ENCODE assay signal across 1 cellular context in the genomic region with DNA sequence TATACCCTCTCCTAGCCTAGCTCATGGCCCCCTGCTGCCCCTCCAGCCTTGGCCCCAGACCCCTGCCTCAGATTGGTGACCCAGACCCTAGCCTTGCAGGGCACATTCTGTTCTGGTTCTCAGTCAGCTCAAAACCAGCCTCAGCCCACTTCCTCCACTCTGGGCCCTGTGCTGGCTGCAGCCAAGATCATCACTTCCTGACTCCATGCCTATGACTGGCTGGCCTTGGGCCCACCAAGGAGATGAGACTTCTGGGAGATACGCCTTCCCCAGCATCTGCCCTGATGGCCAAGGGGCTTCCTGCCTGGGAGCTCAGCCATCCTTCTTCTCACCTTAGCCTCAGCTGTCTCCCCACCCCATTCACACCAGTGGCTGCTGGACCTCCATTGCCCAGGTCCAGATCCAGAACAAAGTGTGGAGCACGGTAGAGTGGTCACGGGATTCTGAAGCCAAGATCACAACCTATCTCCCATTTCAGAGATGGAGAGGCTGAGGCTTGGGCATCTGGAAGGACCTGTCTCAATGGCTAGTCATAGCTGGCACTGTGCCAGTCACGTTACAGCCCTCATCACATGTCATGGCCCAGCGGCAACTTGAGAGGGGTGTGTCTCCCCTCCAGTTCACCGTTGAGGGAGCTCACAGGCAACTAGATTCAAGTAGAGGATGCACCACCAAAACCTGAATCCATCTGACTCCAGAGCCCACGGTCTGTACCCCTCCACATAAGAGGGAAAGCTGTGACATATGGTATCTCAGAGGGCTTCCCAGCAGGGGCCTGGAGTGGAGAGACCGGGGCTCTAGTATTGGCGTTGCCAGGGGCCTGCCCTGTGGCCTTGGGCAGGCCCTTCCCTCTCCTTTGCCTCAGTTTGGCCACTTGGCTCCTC.
TF ChIP-seq lines count a peak whose summit lies in the region.

No MANE protein-coding gene starts in this region.

TF ChIP-seq in IMR-90, 13 proteins besides CTCF, POLR2A, EP300 and RAD21 (continued from another document):
- TF ChIP-seq, protein P1, sequence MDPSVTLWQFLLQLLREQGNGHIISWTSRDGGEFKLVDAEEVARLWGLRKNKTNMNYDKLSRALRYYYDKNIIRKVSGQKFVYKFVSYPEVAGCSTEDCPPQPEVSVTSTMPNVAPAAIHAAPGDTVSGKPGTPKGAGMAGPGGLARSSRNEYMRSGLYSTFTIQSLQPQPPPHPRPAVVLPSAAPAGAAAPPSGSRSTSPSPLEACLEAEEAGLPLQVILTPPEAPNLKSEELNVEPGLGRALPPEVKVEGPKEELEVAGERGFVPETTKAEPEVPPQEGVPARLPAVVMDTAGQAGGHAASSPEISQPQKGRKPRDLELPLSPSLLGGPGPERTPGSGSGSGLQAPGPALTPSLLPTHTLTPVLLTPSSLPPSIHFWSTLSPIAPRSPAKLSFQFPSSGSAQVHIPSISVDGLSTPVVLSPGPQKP (IDR thresholded peaks at IDR 0.05; ENCODE audit: borderline replicate concordance, low read depth, low read length), result no peak
- TF ChIP-seq SMC3 (IDR thresholded peaks at IDR 0.05; ENCODE audit: low read depth, low read length), result no peak
- no peak for TF ChIP-seq NFE2L2 (IDR thresholded peaks at IDR 0.05; ENCODE audit: low read depth, low read length)
- TF ChIP-seq MAZ (IDR thresholded peaks at IDR 0.05; ENCODE audit: borderline replicate concordance, low read depth, low read length), result no peak
- no peak for TF ChIP-seq RCOR1 (IDR thresholded peaks at IDR 0.05; ENCODE audit: insufficient replicate concordance, low read length)
- no peak for TF ChIP-seq FOS (IDR thresholded peaks at IDR 0.05; ENCODE audit: low read depth, low read length)
- TF ChIP-seq MXI1 (IDR thresholded peaks at IDR 0.05; ENCODE audit: borderline replicate concordance, low read depth, low read length), result no peak
- peak; percentile 72 for TF ChIP-seq BHLHE40 (IDR thresholded peaks at IDR 0.05; ENCODE audit: low read depth, low read length)
- no peak for TF ChIP-seq RFX5 (IDR thresholded peaks at IDR 0.05; ENCODE audit: low read depth, low read length)
- no peak for TF ChIP-seq CHD1 (IDR thresholded peaks at IDR 0.05; ENCODE audit: low read depth, low read length)
- TF ChIP-seq, protein P2, sequence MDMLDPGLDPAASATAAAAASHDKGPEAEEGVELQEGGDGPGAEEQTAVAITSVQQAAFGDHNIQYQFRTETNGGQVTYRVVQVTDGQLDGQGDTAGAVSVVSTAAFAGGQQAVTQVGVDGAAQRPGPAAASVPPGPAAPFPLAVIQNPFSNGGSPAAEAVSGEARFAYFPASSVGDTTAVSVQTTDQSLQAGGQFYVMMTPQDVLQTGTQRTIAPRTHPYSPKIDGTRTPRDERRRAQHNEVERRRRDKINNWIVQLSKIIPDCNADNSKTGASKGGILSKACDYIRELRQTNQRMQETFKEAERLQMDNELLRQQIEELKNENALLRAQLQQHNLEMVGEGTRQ (IDR thresholded peaks at IDR 0.05; ENCODE audit: low read depth, low read length), result peak; percentile 35; the same call in 1 of the 2 replicates
TF ChIP-seq in IMR-90: peak in this region for 2.
